In genomic region chr17:49913226-49914095, GRCh38 we compare ENCODE assay signal across 14 cellular contexts. TPM values are rescaled to one million over a fixed set of nuclear protein-coding genes. Genes with fewer than 3 reads are reported as not detected.
DNase-seq lines count a peak whose midpoint lies in the region; ATAC-seq and TF ChIP-seq lines count a peak whose summit lies in the region.
"Had no signal": no experiment of that assay in that cellular context is flagged by ENCODE, and none has a peak within 500 bp of the region (broad histone marks: within the 10 kb centered on the region; RNA-seq: fewer than 3 reads in every experiment).

No MANE protein-coding gene starts in this region.

- H3K4me3 ChIP-seq in WERI-Rb-1 (ENCODE audit: low read depth, low read length), result no peak overlapping the region
- no peak overlapping the region for H3K4me3 ChIP-seq in left ventricle myocardium inferior
- H3K4me3 ChIP-seq in Karpas-422 (ENCODE audit: low read length), result no peak overlapping the region

- no peak overlapping the region for H3K9ac ChIP-seq in Karpas-422 (ENCODE audit: low read length)

- no peaks in the 10 kb centered on the region for H3K9me3 Mint-ChIP-seq in HFFc6
- H3K9me3 Mint-ChIP-seq: activated naive CD4-positive, alpha-beta T cell treated with anti-CD3 and anti-CD28 coated beads for 36 hours; immature natural killer cell; stimulated activated naive B cell treated with anti-CD40 and anti-IgM and Interleukin-4, amounts not matched to agents 10 μg/mL and 1 μg/mL and 100 μg/mL, for 72 hours had no signal

- H3K4me3 Mint-ChIP-seq in HFFc6, result no peak overlapping the region
- H3K4me3 Mint-ChIP-seq: activated naive CD4-positive, alpha-beta T cell treated with anti-CD3 and anti-CD28 coated beads for 36 hours; immature natural killer cell; stimulated activated naive B cell treated with anti-CD40 and anti-IgM and Interleukin-4, amounts not matched to agents 10 μg/mL and 1 μg/mL and 100 μg/mL, for 72 hours had no signal

- H3K27ac ChIP-seq in WERI-Rb-1 (peak overlapping the region; percentile 64), left ventricle myocardium inferior (replicated peaks) (no peak overlapping the region), Karpas-422 (ENCODE audit: low read length) (no peak overlapping the region)

- intact Hi-C loops in left ventricle myocardium inferior (cut with micrococcal nuclease), result no loop called here

- H3K27me3 ChIP-seq in WERI-Rb-1 (ENCODE audit: insufficient read depth, low read depth, severe bottlenecking) (no peaks in the 10 kb centered on the region), left ventricle myocardium inferior (ENCODE audit: low read depth) (peaks cover 90% of the 10 kb centered on the region), Karpas-422 (ENCODE audit: low read length) (no peaks in the 10 kb centered on the region)

- H3K9me2 ChIP-seq in Karpas-422 (replicated peaks; ENCODE audit: insufficient read depth, low read length), result no peaks in the 10 kb centered on the region

- DNase-seq in AG08396 (ENCODE audit: low spot score) (peak; percentile 56), HFFc6 (peak; percentile 41), WERI-Rb-1 (no peak), islet precursor cell (peak; percentile 79), pons (ENCODE audit: low spot score) (no peak), left ventricle myocardium inferior (no peak), Karpas-422 (no peak)
- DNase-seq: activated naive CD4-positive, alpha-beta T cell treated with anti-CD3 and anti-CD28 coated beads for 36 hours; GDM1; immature natural killer cell; stimulated activated CD4-positive, alpha-beta T cell treated with anti-CD3 and anti-CD28 coated beads, Interleukin-4, amount 100 ng/mL, for 1 hour; stimulated activated naive B cell treated with anti-CD40 and anti-IgM and Interleukin-4, amounts not matched to agents 10 μg/mL and 1 μg/mL and 100 μg/mL, for 72 hours had no signal

- no peaks in the 10 kb centered on the region for H3K79me2 ChIP-seq in Karpas-422 (ENCODE audit: low read length)

- TF ChIP-seq CTCF in HFFc6 (IDR thresholded peaks at IDR 0.05) (no peak), WERI-Rb-1 (IDR thresholded peaks at IDR 0.05; ENCODE audit: low read depth, low read length) (no peak), left ventricle myocardium inferior (IDR thresholded peaks at IDR 0.05; ENCODE audit: borderline replicate concordance) (no peak)

- H3K36me3 Mint-ChIP-seq in HFFc6 (ENCODE audit: low read depth), result no peaks in the 10 kb centered on the region
- H3K36me3 Mint-ChIP-seq: immature natural killer cell; stimulated activated naive B cell treated with anti-CD40 and anti-IgM and Interleukin-4, amounts not matched to agents 10 μg/mL and 1 μg/mL and 100 μg/mL, for 72 hours had no signal

- H3K9me3 ChIP-seq in WERI-Rb-1 (ENCODE audit: severe bottlenecking), result no peaks in the 10 kb centered on the region
- H3K9me3 ChIP-seq in left ventricle myocardium inferior (replicated peaks), result no peaks in the 10 kb centered on the region
- H3K9me3 ChIP-seq in Karpas-422 (ENCODE audit: low read length), result no peaks in the 10 kb centered on the region

- H3K4me1 ChIP-seq in left ventricle myocardium inferior, result peaks cover 8% of the 10 kb centered on the region
- H3K4me1 ChIP-seq in Karpas-422 (ENCODE audit: low read length), result no peaks in the 10 kb centered on the region

- H3K27me3 Mint-ChIP-seq in HFFc6 (ENCODE audit: insufficient read depth), result peaks cover 53% of the 10 kb centered on the region

- H3K4me2 ChIP-seq in Karpas-422 (ENCODE audit: low read depth, low read length, poor library complexity, severe bottlenecking), result no peak overlapping the region

- H4K20me1 ChIP-seq in Karpas-422 (ENCODE audit: insufficient read depth, low read depth, low read length), result no peaks in the 10 kb centered on the region

- peaks cover 12% of the 10 kb centered on the region; the same call in 1 of the 2 replicates for H3K4me1 Mint-ChIP-seq in HFFc6 (ENCODE audit: low read depth)

- no peak overlapping the region for H3K27ac Mint-ChIP-seq in HFFc6
- H3K27ac Mint-ChIP-seq: activated naive CD4-positive, alpha-beta T cell treated with anti-CD3 and anti-CD28 coated beads for 36 hours; CD14-positive monocyte; immature natural killer cell; stimulated activated naive B cell treated with anti-CD40 and anti-IgM and Interleukin-4, amounts not matched to agents 10 μg/mL and 1 μg/mL and 100 μg/mL, for 72 hours had no signal

- H2AFZ ChIP-seq in Karpas-422 (ENCODE audit: low read length), result no peak overlapping the region

- H3K36me3 ChIP-seq in WERI-Rb-1, result no peaks in the 10 kb centered on the region
- no peaks in the 10 kb centered on the region for H3K36me3 ChIP-seq in left ventricle myocardium inferior
- H3K36me3 ChIP-seq in Karpas-422 (ENCODE audit: insufficient read depth, low read length), result no peaks in the 10 kb centered on the region

- no peak for ATAC-seq in HG03457 (IDR thresholded peaks at IDR 0.05; ENCODE audit: unreplicated experiment)
- ATAC-seq: stimulated activated naive B cell treated with anti-CD40 and anti-IgM and Interleukin-4, amounts not matched to agents 10 μg/mL and 1 μg/mL and 100 μg/mL, for 72 hours had no signal

RNA-seq across cellular contexts. Expression of gene DLX4, which starts 55.5 kb away (rescaled TPM):
- not detected for total RNA-seq in HFFc6 (2021; fragmentation: NEBNext Ultra II Directional; extraction: Animal tissue kit (Norgen Biotek cat#: 25700))
- total RNA-seq in left ventricle myocardium inferior, result not detected
- total RNA-seq in Karpas-422 (2014; rRNA removed; shearing (Covaris generic); ENCODE audit: low replicate concordance), result not detected in 2 replicates

Comparison
In these comparisons a context has a peak if more than half of its experiments do, and no peak if none do; other contexts are left out.
1. DNase-seq: peak in AG08396 (single experiment), HFFc6 (single experiment) and islet precursor cell (single experiment); none in WERI-Rb-1 (single experiment), pons (single experiment), left ventricle myocardium inferior (single experiment) and Karpas-422 (single experiment).